38 cellular contexts compared by ENCODE assay signal in genomic region chr6:143591441-143591840, GRCh38.
"Had no signal": no experiment of that assay in that cellular context is flagged by ENCODE, and none has a peak within 500 bp of the region (broad histone marks: within the 10 kb centered on the region; RNA-seq: fewer than 3 reads in every experiment).

No MANE protein-coding gene starts in this region.

- DNase-seq: activated B cell treated with CpG ODN at 0.5 μM for 24 hours; activated CD4-positive, alpha-beta memory T cell treated with anti-CD3 and anti-CD28 coated beads, Interleukin-2, amount 10 ng/mL, durations not matched to agents 7 days and 5 days; activated CD4-positive, alpha-beta T cell treated with anti-CD3 and anti-CD28 coated beads for 4 hours; activated CD4-positive, alpha-beta T cell treated with anti-CD3 and anti-CD28 coated beads, Interleukin-2, amount 10 ng/mL, durations not matched to agents 24 days and 14 days; activated CD4-positive, alpha-beta T cell treated with anti-CD3 and anti-CD28 coated beads, Interleukin-2, amount 50 U/mL, for 1 hour; activated CD4-positive, alpha-beta T cell treated with anti-CD3 and anti-CD28 coated beads, Interleukin-2, amount 50 U/mL, for 48 hours; activated CD4-positive, CD25-positive, alpha-beta regulatory T cell treated with anti-CD3 and anti-CD28 coated beads, Interleukin-2, amount 50 U/mL, for 72 hours; activated CD8-positive, alpha-beta memory T cell treated with anti-CD3 and anti-CD28 coated beads for 24 hours; activated CD8-positive, alpha-beta memory T cell treated with anti-CD3 and anti-CD28 coated beads, Interleukin-2, amount 10 ng/mL, durations not matched to agents 7 days and 5 days; activated CD8-positive, alpha-beta memory T cell treated with anti-CD3 and anti-CD28 coated beads, Interleukin-2, amount 50 U/mL, for 48 hours; activated CD8-positive, alpha-beta T cell treated with anti-CD3 and anti-CD28 coated beads, Interleukin-2, amount 10 ng/mL, durations not matched to agents 7 days and 5 days; activated effector memory CD4-positive, alpha-beta T cell treated with Interleukin-2 at 50 U/mL for 16 hours; activated gamma-delta T cell; activated naive CD4-positive, alpha-beta T cell treated with anti-CD3 and anti-CD28 coated beads, Interleukin-2, amount 50 U/mL, for 16 hours; activated naive CD4-positive, alpha-beta T cell treated with Interleukin-2 at 50 U/mL for 16 hours; activated naive CD8-positive, alpha-beta T cell treated with anti-CD3 and anti-CD28 coated beads for 36 hours; activated T-cell treated with anti-CD3 and anti-CD28 coated beads, Interleukin-2, amount 50 U/mL, for 24 hours; activated T-cell treated with anti-CD3 and anti-CD28 coated beads, Interleukin-2, amount 50 U/mL, for 48 hours; adrenal gland; amniotic stem cell; aorta; body of pancreas; brain microvascular endothelial cell; caudate nucleus; cerebellar nuclear complex; T-helper 1 cell; T-helper 2 cell; T-helper 9 cell had no signal

- H3K4me3 ChIP-seq: adrenal gland, body of pancreas, breast epithelium, cardiac muscle cell had no signal

- H3K4me1 ChIP-seq: adrenal gland, body of pancreas, breast epithelium had no signal

- H3K9me3 Mint-ChIP-seq: activated B cell treated with CpG ODN at 0.5 μM for 24 hours; activated CD4-positive, alpha-beta memory T cell treated with anti-CD3 and anti-CD28 coated beads, Interleukin-2, amount 10 ng/mL, durations not matched to agents 7 days and 5 days; activated naive CD4-positive, alpha-beta T cell treated with anti-CD3 and anti-CD28 coated beads, Interleukin-2, amount 50 U/mL, for 72 hours; activated naive CD8-positive, alpha-beta T cell treated with anti-CD3 and anti-CD28 coated beads for 36 hours; activated T-cell treated with anti-CD3 and anti-CD28 coated beads, Interleukin-2, amount 50 U/mL, for 24 hours; activated T-helper 2 cell treated with anti-CD3 and anti-CD28 coated beads, Interferon-gamma antibody, Interleukin-2, Interleukin-4, amounts not matched to agents 10 μg/mL and 5 μg/mL and 100 μg/mL, durations not matched to agents 14 hours and 24 hours and 36 hours; central memory CD8-positive, alpha-beta T cell; T-helper 1 cell treated with Interleukin-12 subunit alpha and Interleukin-12 subunit beta and Interleukin-4 antibody, amounts not matched to agents 30 μg/mL and 1 μg/mL, for 36 hours; T-helper 2 cell treated with Interferon-gamma antibody and Interleukin-4, amounts not matched to agents 5 μg/mL and 100 μg/mL, for 36 hours had no signal

- FAIRE-seq: astrocyte, TTC549 had no signal

- H3K36me3 ChIP-seq: adrenal gland, brain microvascular endothelial cell, breast epithelium, cardiac muscle cell had no signal

- H3K4me3 Mint-ChIP-seq: activated B cell treated with CpG ODN at 0.5 μM for 24 hours; activated CD4-positive, alpha-beta memory T cell treated with anti-CD3 and anti-CD28 coated beads, Interleukin-2, amount 10 ng/mL, durations not matched to agents 7 days and 5 days; activated CD4-positive, alpha-beta T cell treated with anti-CD3 and anti-CD28 coated beads, Interleukin-2, amount 10 ng/mL, durations not matched to agents 24 days and 14 days; activated CD8-positive, alpha-beta memory T cell treated with anti-CD3 and anti-CD28 coated beads, Interleukin-2, amount 10 ng/mL, durations not matched to agents 7 days and 5 days; activated CD8-positive, alpha-beta T cell treated with anti-CD3 and anti-CD28 coated beads, Interleukin-2, amount 10 ng/mL, durations not matched to agents 7 days and 5 days; activated naive CD8-positive, alpha-beta T cell treated with anti-CD3 and anti-CD28 coated beads for 36 hours; activated T-cell treated with anti-CD3 and anti-CD28 coated beads, Interleukin-2, amount 50 U/mL, for 24 hours; central memory CD8-positive, alpha-beta T cell; T-helper 1 cell treated with Interleukin-12 subunit alpha and Interleukin-12 subunit beta and Interleukin-4 antibody, amounts not matched to agents 30 μg/mL and 1 μg/mL, for 36 hours; T-helper 2 cell treated with Interferon-gamma antibody and Interleukin-4, amounts not matched to agents 5 μg/mL and 100 μg/mL, for 36 hours had no signal

- H3K4me1 Mint-ChIP-seq: activated B cell treated with CpG ODN at 0.5 μM for 24 hours; activated CD8-positive, alpha-beta memory T cell treated with anti-CD3 and anti-CD28 coated beads, Interleukin-2, amount 10 ng/mL, durations not matched to agents 7 days and 5 days; activated naive CD8-positive, alpha-beta T cell treated with anti-CD3 and anti-CD28 coated beads for 36 hours had no signal

- H3K27ac Mint-ChIP-seq: activated B cell treated with CpG ODN at 0.5 μM for 24 hours; activated CD4-positive, alpha-beta memory T cell treated with anti-CD3 and anti-CD28 coated beads, Interleukin-2, amount 10 ng/mL, durations not matched to agents 7 days and 5 days; activated CD4-positive, alpha-beta T cell treated with anti-CD3 and anti-CD28 coated beads, Interleukin-2, amount 10 ng/mL, durations not matched to agents 24 days and 14 days; activated CD8-positive, alpha-beta memory T cell treated with anti-CD3 and anti-CD28 coated beads, Interleukin-2, amount 10 ng/mL, durations not matched to agents 7 days and 5 days; activated CD8-positive, alpha-beta T cell treated with anti-CD3 and anti-CD28 coated beads, Interleukin-2, amount 10 ng/mL, durations not matched to agents 7 days and 5 days; activated naive CD4-positive, alpha-beta T cell treated with anti-CD3 and anti-CD28 coated beads, Interleukin-2, amount 50 U/mL, for 72 hours; activated naive CD8-positive, alpha-beta T cell treated with anti-CD3 and anti-CD28 coated beads for 36 hours; activated T-cell treated with anti-CD3 and anti-CD28 coated beads, Interleukin-2, amount 50 U/mL, for 24 hours; activated T-helper 2 cell treated with anti-CD3 and anti-CD28 coated beads, Interferon-gamma antibody, Interleukin-2, Interleukin-4, amounts not matched to agents 10 μg/mL and 5 μg/mL and 100 μg/mL, durations not matched to agents 14 hours and 24 hours and 36 hours; T-helper 1 cell treated with Interleukin-12 subunit alpha and Interleukin-12 subunit beta and Interleukin-4 antibody, amounts not matched to agents 30 μg/mL and 1 μg/mL, for 36 hours; T-helper 2 cell treated with Interferon-gamma antibody and Interleukin-4, amounts not matched to agents 5 μg/mL and 100 μg/mL, for 36 hours had no signal

- ATAC-seq: activated CD8-positive, alpha-beta memory T cell treated with anti-CD3 and anti-CD28 coated beads, Interleukin-2, amount 10 ng/mL, durations not matched to agents 7 days and 5 days; activated CD8-positive, alpha-beta T cell treated with anti-CD3 and anti-CD28 coated beads, Interleukin-2, amount 10 ng/mL, durations not matched to agents 7 days and 5 days; activated naive CD4-positive, alpha-beta T cell treated with anti-CD3 and anti-CD28 coated beads, Interleukin-2, amount 50 U/mL, for 72 hours; body of pancreas had no signal

- H3K27ac ChIP-seq: adrenal gland, body of pancreas, brain microvascular endothelial cell, breast epithelium, cardiac muscle cell, VCaP had no signal

- H3K27me3 ChIP-seq: adrenal gland, body of pancreas, brain microvascular endothelial cell, breast epithelium, cardiac muscle cell had no signal

- H3K36me3 Mint-ChIP-seq: activated CD8-positive, alpha-beta memory T cell treated with anti-CD3 and anti-CD28 coated beads, Interleukin-2, amount 10 ng/mL, durations not matched to agents 7 days and 5 days; activated naive CD4-positive, alpha-beta T cell treated with anti-CD3 and anti-CD28 coated beads, Interleukin-2, amount 50 U/mL, for 72 hours; activated naive CD8-positive, alpha-beta T cell treated with anti-CD3 and anti-CD28 coated beads for 36 hours had no signal

- H3K9me3 ChIP-seq: adrenal gland, body of pancreas, breast epithelium had no signal
